In the genomic region with DNA sequence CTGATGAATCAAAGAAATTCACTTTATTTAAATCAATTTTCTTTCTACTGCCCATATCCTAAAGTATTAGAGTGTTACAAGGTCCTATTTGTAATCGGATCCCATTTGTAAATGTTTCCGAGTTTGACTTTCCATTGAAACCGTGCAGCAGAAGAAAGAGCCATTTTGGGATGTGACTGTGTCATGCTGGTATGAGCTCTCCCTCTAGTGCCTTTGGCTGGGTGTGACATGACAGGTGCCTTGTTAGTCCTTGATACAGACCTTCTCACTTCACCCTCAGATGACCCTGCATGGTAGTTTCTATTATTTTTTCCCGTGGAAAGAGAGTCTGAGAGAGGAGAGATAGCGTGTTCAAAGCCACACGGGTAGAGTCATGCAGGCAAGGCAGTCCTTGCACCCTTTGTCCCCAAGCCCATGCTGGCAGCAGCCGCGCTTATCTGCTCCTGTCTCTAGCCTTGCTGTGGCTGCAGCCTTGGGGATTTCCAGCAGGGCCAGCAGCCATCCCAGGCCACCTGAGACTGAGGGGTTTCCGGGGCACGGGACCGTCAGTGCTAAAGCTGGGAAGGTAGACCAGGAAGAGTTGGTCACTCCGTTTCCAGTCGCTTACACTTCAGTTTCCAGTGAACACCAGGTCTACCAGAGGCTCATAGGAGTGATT, we compare ENCODE assay signal across 8 cellular contexts. TPM values are rescaled to one million over a fixed set of nuclear protein-coding genes. Genes with fewer than 3 reads are reported as not detected.
DNase-seq lines count a peak whose midpoint lies in the region; ATAC-seq and TF ChIP-seq lines count a peak whose summit lies in the region.

No MANE protein-coding gene starts in this region.

- ATAC-seq in heart left ventricle (peak; percentile 82 to 97 (median 94)), HG02588 (IDR thresholded peaks at IDR 0.05; ENCODE audit: unreplicated experiment) (no peak)

- TF ChIP-seq CTCF in RWPE1 (conservative IDR thresholded peaks at IDR 0.05; ENCODE audit: low read depth) (peak; percentile 55), heart left ventricle (IDR thresholded peaks at IDR 0.05) (peak in 11 of 12 donors; percentile 19 to 63 (median 46)), sigmoid colon (IDR thresholded peaks at IDR 0.05) (peak in 1 of 4 experiments; percentile 14)

- H3K36me3 ChIP-seq in H7 (replicated peaks; ENCODE audit: control insufficient read depth, insufficient read depth, low read length) (no peaks in the 10 kb centered on the region; the same call in 1 of the 2 replicates), heart left ventricle (no peaks in the 10 kb centered on the region), sigmoid colon (peaks cover 0 to 31% (median 0%) of the 10 kb centered on the region in 4 donors)

- CTCF ChIA-PET in RWPE1 (lab: Yijun Ruan, JAX): interaction anchor here (0.6 to 2.5 kb wide), 5 partner anchors 11 to 217 kb away, joined by 3 to 11 read pairs (median 4); no protein-coding TSS in a partner anchor

- POLR2A ChIA-PET in RWPE1 (lab: Yijun Ruan, JAX; ENCODE audit: low non-redundant PET): no interaction called here

- H3K4me3 ChIP-seq in H7 (ENCODE audit: insufficient read depth, low read depth, low read length) (no peak overlapping the region), heart left ventricle (no peak overlapping the region), sigmoid colon (no peak overlapping the region)

- intact Hi-C loops in heart left ventricle (cut with DNase I): loop anchor here in 9 of 10 donors (1.0 to 5.0 kb wide), 4 partner anchors 139 to 1020 kb away; no protein-coding TSS in a partner anchor
- intact Hi-C loops in sigmoid colon (cut with DNase I): no loop called here

- H3K27ac ChIP-seq in RWPE1 (no peak overlapping the region), heart left ventricle (peak overlapping the region in 6 of 12 donors; percentile 18 to 61 (median 44)), sigmoid colon (no peak overlapping the region)

- 41 to 50% (median 44%) methylated on average over 13 of the region's 13 CpGs for WGBS in heart left ventricle, 4 donors
- WGBS in sigmoid colon, 2 donors: 62 to 78% methylated on average over 13 of the region's 13 CpGs

- H3K4me1 ChIP-seq in heart left ventricle (peaks cover 0 to 6% (median 0%) of the 10 kb centered on the region in 12 donors), sigmoid colon (no peaks in the 10 kb centered on the region)

- no peaks in the 10 kb centered on the region for H3K27me3 ChIP-seq in H7 (ENCODE audit: control insufficient read depth, insufficient read depth, low read length)
- peaks cover 0 to 3% (median 0%) of the 10 kb centered on the region in 9 donors for H3K27me3 ChIP-seq in heart left ventricle
- H3K27me3 ChIP-seq in sigmoid colon: no peaks in the 10 kb centered on the region

- H3K9me3 ChIP-seq in heart left ventricle (peaks cover 0 to 6% (median 0%) of the 10 kb centered on the region in 12 donors), sigmoid colon (no peaks in the 10 kb centered on the region)

- TF ChIP-seq POLR2A in heart left ventricle (IDR thresholded peaks at IDR 0.05): no peak
- TF ChIP-seq POLR2A in sigmoid colon (IDR thresholded peaks at IDR 0.05): no peak

- DNase-seq in CD1c-positive myeloid dendritic cell (ENCODE audit: extremely low spot score) (peak; percentile 31), H7 (peak; percentile 72), RWPE1 (ENCODE audit: low spot score) (peak; percentile 73), heart left ventricle (peak in 3 of 5 donors; percentile 25 to 67 (median 50)), GM19238 (ENCODE audit: insufficient read length, low spot score) (no peak), sigmoid colon (no peak), GOT3 (lab: John Stamatoyannopoulos, UW) (no peak)

- no peak for TF ChIP-seq EP300 in sigmoid colon (IDR thresholded peaks at IDR 0.05)

RNA-seq across cellular contexts. Expression of gene CHMP1B, which starts 21.4 kb away (rescaled TPM):
- total RNA-seq in H7 (2014; rRNA removed; shearing (Covaris generic)): 22.6 and 30.4 TPM in 2 replicates
- total RNA-seq in heart left ventricle (10 to 100 TPM; 29.6 to 41.2 (median 37.3) TPM), sigmoid colon (10 to 100 TPM; 32.1 to 47.1 (median 38.2) TPM)
- polyA plus RNA-seq in heart left ventricle (10 to 100 TPM; 19.8 to 37.4 TPM), sigmoid colon (100 to 1,000 TPM in 1 of 3 donors, 10 to 100 TPM in 2; 44.8 to 101 (median 75.1) TPM)

RNA-seq across cellular contexts. Expression of gene MPPE1, which starts 35.5 kb away (rescaled TPM):
- 11.4 and 15.4 TPM in 2 replicates for total RNA-seq in H7 (2014; rRNA removed; shearing (Covaris generic))
- total RNA-seq in heart left ventricle: 10 to 100 TPM; 17.8 to 45.5 (median 29.7) TPM
- polyA plus RNA-seq in heart left ventricle: 10 to 100 TPM; 23.4 to 26.2 TPM
- 10 to 100 TPM; 16.4 to 32.7 (median 22.1) TPM for total RNA-seq in sigmoid colon
- 10 to 100 TPM; 19.4 to 34.6 (median 24.0) TPM for polyA plus RNA-seq in sigmoid colon

Comparison
In these comparisons a context has a peak if more than half of its experiments do, and no peak if none do; other contexts are left out.
1. DNase-seq: peak in CD1c-positive myeloid dendritic cell (single experiment), H7 (single experiment), RWPE1 (single experiment) and heart left ventricle (3 of 5); none in GM19238 (single experiment), sigmoid colon (single experiment) and GOT3 (single experiment).